In genomic region chr3:188546835-188547670, GRCh38 we compare ENCODE assay signal across 11 cellular contexts.
DNase-seq lines count a peak whose midpoint lies in the region; TF ChIP-seq lines count a peak whose summit lies in the region.
"Had no signal": no experiment of that assay in that cellular context is flagged by ENCODE, and none has a peak within 500 bp of the region (broad histone marks: within the 10 kb centered on the region; RNA-seq: fewer than 3 reads in every experiment).

No MANE protein-coding gene starts in this region.

- POLR2A ChIA-PET in RWPE1 (lab: Yijun Ruan, JAX; ENCODE audit: low non-redundant PET), result no interaction called here

- no peak overlapping the region for H2AFZ ChIP-seq in fibroblast of lung (ENCODE audit: low read length)

- DNase-seq in EL (peak; percentile 75), RWPE1 (ENCODE audit: low spot score) (peak; percentile 7), fibroblast of lung (ENCODE audit: low read depth in 2 of 2) (peak; percentile 61 to 79), renal cortical epithelial cell (ENCODE audit: low read depth) (peak; percentile 74), activated gamma-delta T cell (lab: John Stamatoyannopoulos, UW) (no peak), amygdala (lab: John Stamatoyannopoulos, UW) (no peak), NCI-H446 treated with DMSO at 0.1 percent for 48 hours (lab: John Stamatoyannopoulos, UW) (no peak)
- DNase-seq: activated naive CD4-positive, alpha-beta T cell treated with anti-CD3 and anti-CD28 coated beads, Interleukin-2, amount 10 ng/mL, durations not matched to agents 7 days and 5 days; Peyer's patch; psoas muscle; T1000 had no signal

- H3K27me3 ChIP-seq in fibroblast of lung (ENCODE audit: control insufficient read depth, insufficient read depth, low read length), result no peaks in the 10 kb centered on the region
- H3K27me3 ChIP-seq: Peyer's patch had no signal

- no peak overlapping the region for H3K9ac ChIP-seq in fibroblast of lung (ENCODE audit: insufficient read depth, low read length)

- CTCF ChIA-PET in RWPE1 (lab: Yijun Ruan, JAX), result no interaction called here

- H3K9me3 ChIP-seq in fibroblast of lung (ENCODE audit: control insufficient read depth, insufficient read depth, low read depth, low read length), result no peaks in the 10 kb centered on the region
- H3K9me3 ChIP-seq: Peyer's patch, psoas muscle had no signal

- H3K4me2 ChIP-seq in fibroblast of lung (ENCODE audit: extremely low read depth, insufficient read depth, low read length), result peak overlapping the region; percentile 46

- H3K4me3 ChIP-seq in fibroblast of lung (replicated peaks in 1 of 4; ENCODE audit: control extremely low read depth in 1 of 4, insufficient read depth in 1 of 4, low read depth in 3 of 4, low read length in 4 of 4), result no peak overlapping the region
- H3K4me3 ChIP-seq: Peyer's patch, psoas muscle had no signal

- TF ChIP-seq CTCF in RWPE1 (conservative IDR thresholded peaks at IDR 0.05; ENCODE audit: low read depth) (no peak), fibroblast of lung (conservative IDR thresholded peaks at IDR 0.05 in 1 of 2, IDR thresholded peaks at IDR 0.05 in 1 of 2; ENCODE audit: low read depth in 1 of 2, low read length in 2 of 2) (no peak)

- H4K20me1 ChIP-seq in fibroblast of lung (ENCODE audit: control insufficient read depth, extremely low read depth, insufficient read depth, low read length), result no peaks in the 10 kb centered on the region

- H3K79me2 ChIP-seq in fibroblast of lung (ENCODE audit: control insufficient read depth, insufficient read depth, low read length), result no peaks in the 10 kb centered on the region

- H3K36me3 ChIP-seq in fibroblast of lung (ENCODE audit: control insufficient read depth, insufficient read depth, low read length), result no peaks in the 10 kb centered on the region
- H3K36me3 ChIP-seq: Peyer's patch had no signal

- H3K27ac ChIP-seq in RWPE1 (no peak overlapping the region), fibroblast of lung (ENCODE audit: insufficient read depth, low read length) (no peak overlapping the region)
- H3K27ac ChIP-seq: Peyer's patch, psoas muscle had no signal

- peaks cover 3% of the 10 kb centered on the region for H3K4me1 ChIP-seq in fibroblast of lung (ENCODE audit: control insufficient read depth, extremely low read depth, insufficient read depth, low read length)
- H3K4me1 ChIP-seq: Peyer's patch had no signal

Comparison
In these comparisons a context has a peak if more than half of its experiments do, and no peak if none do; other contexts are left out.
1. DNase-seq: peak in EL (single experiment), RWPE1 (single experiment), fibroblast of lung (2 of 2) and renal cortical epithelial cell (single experiment); none in activated gamma-delta T cell (single experiment), amygdala (0 of 56) and NCI-H446 treated with DMSO at 0.1 percent for 48 hours (single experiment).